Comparison of ENCODE assay signal across 33 cellular contexts in the genomic region with DNA sequence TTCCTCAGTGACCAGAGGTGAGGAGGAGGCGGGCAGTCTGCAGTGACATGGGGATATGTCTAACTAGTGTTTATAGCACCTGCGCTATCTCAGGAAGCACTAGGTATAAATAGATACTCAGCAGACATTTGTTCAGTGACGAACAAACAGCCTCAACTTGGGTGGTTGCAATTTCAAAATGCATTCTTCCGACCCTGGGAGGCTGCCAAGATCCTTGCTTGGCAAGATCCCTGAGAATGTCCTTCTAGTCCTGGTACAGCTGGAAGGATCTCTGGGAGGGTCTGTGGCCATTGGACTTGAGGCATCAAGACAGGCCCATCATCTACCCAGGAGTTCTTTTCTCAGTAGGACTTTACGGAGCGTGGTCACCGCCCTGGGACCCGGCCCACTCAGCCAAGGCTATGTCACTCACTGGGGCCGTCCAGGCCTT.
A peak's percentile ranks its signal among the peaks of the same experiment; 100 is the strongest.
DNase-seq lines count a peak whose midpoint lies in the region; ATAC-seq and TF ChIP-seq lines count a peak whose summit lies in the region.
"Had no signal": no experiment of that assay in that cellular context is flagged by ENCODE, and none has a peak within 500 bp of the region (broad histone marks: within the 10 kb centered on the region; RNA-seq: fewer than 3 reads in every experiment).

No MANE protein-coding gene starts in this region.

- H3K36me3 Mint-ChIP-seq in activated CD4-positive, alpha-beta memory T cell treated with anti-CD3 and anti-CD28 coated beads for 36 hours, result no peaks in the 10 kb centered on the region
- H3K36me3 Mint-ChIP-seq: activated naive CD8-positive, alpha-beta T cell had no signal

- 48 to 54% (median 52%) methylated on average over 9 of the region's 9 CpGs for WGBS in adrenal gland, 4 donors
- 55 to 70% methylated on average over 6 to 9 of the region's 9 CpGs for whole genome bisulfite sequencing in testis, 2 donors

- no peak overlapping the region for H3K27ac Mint-ChIP-seq in activated CD4-positive, alpha-beta memory T cell treated with anti-CD3 and anti-CD28 coated beads for 36 hours
- H3K27ac Mint-ChIP-seq: activated naive CD8-positive, alpha-beta T cell had no signal

- H3K27me3 ChIP-seq in adrenal gland, result no peaks in the 10 kb centered on the region
- no peaks in the 10 kb centered on the region for H3K27me3 ChIP-seq in testis
- H3K27me3 ChIP-seq: vagina had no signal

- no peak overlapping the region for H3K4me3 Mint-ChIP-seq in activated CD4-positive, alpha-beta memory T cell treated with anti-CD3 and anti-CD28 coated beads for 36 hours
- H3K4me3 Mint-ChIP-seq: activated naive CD8-positive, alpha-beta T cell; H9 had no signal

- DNase-seq in DMS79 treated with DMSO at 0.1 percent for 48 hours (lab: John Stamatoyannopoulos, UW) (peak; percentile 53), adrenal gland (peak in 6 of 7 donors; percentile 62 to 81 (median 78)), left ventricle myocardium superior (peak; percentile 67), testis (peak; percentile 79), foreskin melanocyte (no peak), AML-193 (lab: John Stamatoyannopoulos, UW) (no peak)
- no peak for DNase-seq in activated CD4-positive, alpha-beta memory T cell treated with anti-CD3 and anti-CD28 coated beads for 36 hours
- DNase-seq: activated CD4-positive, alpha-beta T cell treated with anti-CD3 and anti-CD28 coated beads for 4 hours; activated effector memory CD4-positive, alpha-beta T cell treated with Interleukin-2 at 50 U/mL for 16 hours; C1 segment of cervical spinal cord; caudate nucleus; COR-L47; effector CD8-positive, alpha-beta T cell; H9; Kasumi-1; kidney glomerular epithelial cell; NCI-H1436; NCI-H2081; NCI-H524 treated with DMSO at 0.1 percent for 48 hours; NK-92 treated with Interleukin-12 subunit alpha and Interleukin-12 subunit beta, amount 100 ng/mL, for 24 hours; PC-9; SHP77 treated with DMSO at 0.1 percent for 48 hours; stimulated activated CD4-positive, alpha-beta T cell treated with anti-CD3 and anti-CD28 coated beads, Interleukin-1b, Interleukin-23, amount 100 ng/mL, for 48 hours; stimulated activated naive CD8-positive, alpha-beta T cell treated with anti-CD3 and anti-CD28 coated beads, Interleukin-15, Interleukin-2, amounts not matched to agents 100 U/mL and 50 U/mL, for 24 hours; T1000; WERI-Rb-1 had no signal

- no peaks in the 10 kb centered on the region for H3K9me3 Mint-ChIP-seq in activated CD4-positive, alpha-beta memory T cell treated with anti-CD3 and anti-CD28 coated beads for 36 hours
- H3K9me3 Mint-ChIP-seq: H9 had no signal

- no peaks in the 10 kb centered on the region for H3K9me3 ChIP-seq in adrenal gland (replicated peaks in 1 of 3)
- no peaks in the 10 kb centered on the region for H3K9me3 ChIP-seq in testis
- H3K9me3 ChIP-seq: thoracic aorta, vagina had no signal

- H3K4me1 ChIP-seq in adrenal gland (replicated peaks in 1 of 2) (peaks cover 0 to 10% of the 10 kb centered on the region in 2 donors), testis (peaks cover 13% of the 10 kb centered on the region)
- H3K4me1 ChIP-seq: vagina had no signal

- intact Hi-C loops in adrenal gland (cut with DNase I), result loop anchor here in 1 of 2 donors (5.0 to 10.0 kb wide), 2 partner anchors 683 to 1556 kb away; no protein-coding TSS in a partner anchor
- intact Hi-C loops in left ventricle myocardium superior (cut with micrococcal nuclease), result no loop called here
- intact Hi-C loops in testis (cut with DNase I; ENCODE audit: low total_unique reads), result no loop called here
- intact Hi-C loops in activated CD4-positive, alpha-beta memory T cell treated with anti-CD3 and anti-CD28 coated beads for 36 hours (cut with micrococcal nuclease), result no loop called here

- H3K36me3 ChIP-seq in adrenal gland (replicated peaks in 1 of 2), result no peaks in the 10 kb centered on the region
- H3K36me3 ChIP-seq in testis (ENCODE audit: low read depth, missing control alignments), result no peaks in the 10 kb centered on the region
- H3K36me3 ChIP-seq: thoracic aorta, vagina, WERI-Rb-1 had no signal

- H3K27ac ChIP-seq in adrenal gland, result peak overlapping the region in 1 of 5 donors; percentile 30
- H3K27ac ChIP-seq in testis, result no peak overlapping the region
- H3K27ac ChIP-seq: coronary artery, PC-9, thoracic aorta, vagina, WERI-Rb-1 had no signal

- peaks cover 25% of the 10 kb centered on the region for H3K27me3 Mint-ChIP-seq in activated CD4-positive, alpha-beta memory T cell treated with anti-CD3 and anti-CD28 coated beads for 36 hours

- H3K4me1 Mint-ChIP-seq in activated CD4-positive, alpha-beta memory T cell treated with anti-CD3 and anti-CD28 coated beads for 36 hours (ENCODE audit: low read depth), result no peaks in the 10 kb centered on the region

- POLR2A ChIA-PET in activated CD4-positive, alpha-beta memory T cell treated with anti-CD3 and anti-CD28 coated beads for 36 hours (lab: Charles Lee), result no interaction called here

- H3K4me3 ChIP-seq in adrenal gland (no peak overlapping the region), testis (no peak overlapping the region)
- H3K4me3 ChIP-seq: coronary artery, lung, PC-9, smooth muscle cell, thoracic aorta, vagina had no signal

- ATAC-seq in left ventricle myocardium superior, result peak; percentile 93
- ATAC-seq: HepG2; stimulated activated naive CD8-positive, alpha-beta T cell treated with anti-CD3 and anti-CD28 coated beads, Interleukin-15, Interleukin-2, amounts not matched to agents 100 U/mL and 50 U/mL, for 24 hours had no signal

- CTCF ChIA-PET in activated CD4-positive, alpha-beta memory T cell treated with anti-CD3 and anti-CD28 coated beads for 36 hours (lab: Charles Lee), result no interaction called here

- TF ChIP-seq POLR2A in adrenal gland (IDR thresholded peaks at IDR 0.05) (no peak), testis (IDR thresholded peaks at IDR 0.05) (no peak)

- TF ChIP-seq CTCF in adrenal gland (IDR thresholded peaks at IDR 0.05) (no peak), testis (IDR thresholded peaks at IDR 0.05) (no peak)

Comparison
In these comparisons a context has a peak if more than half of its experiments do, and no peak if none do; other contexts are left out.
1. DNase-seq: peak in DMS79 treated with DMSO at 0.1 percent for 48 hours (single experiment), adrenal gland (6 of 7), left ventricle myocardium superior (single experiment) and testis (single experiment); none in foreskin melanocyte (single experiment), activated CD4-positive, alpha-beta memory T cell treated with anti-CD3 and anti-CD28 coated beads for 36 hours (single experiment) and AML-193 (0 of 2).